16 cellular contexts compared by ENCODE assay signal in genomic region chr5:170651902-170652301, GRCh38.
"Had no signal": no experiment of that assay in that cellular context is flagged by ENCODE, and none has a peak within 500 bp of the region (broad histone marks: within the 10 kb centered on the region; RNA-seq: fewer than 3 reads in every experiment).

No MANE protein-coding gene starts in this region.

- ATAC-seq: body of pancreas; mucosa of descending colon; sciatic nerve; stimulated activated memory B cell treated with anti-CD40 and anti-IgM and Interleukin-4, amounts not matched to agents 10 μg/mL and 1 μg/mL and 100 μg/mL, for 72 hours; WTC11 had no signal

- H3K4me3 ChIP-seq: body of pancreas, cardiac muscle cell, mucosa of descending colon, smooth muscle cell, transverse colon, uterus had no signal

- H3K9me3 ChIP-seq: body of pancreas, mucosa of descending colon, transverse colon, uterus had no signal

- H3K36me3 ChIP-seq: cardiac muscle cell, transverse colon, uterus had no signal

- H3K27me3 ChIP-seq: body of pancreas, cardiac muscle cell, uterus had no signal

- DNase-seq: activated gamma-delta T cell treated with Interleukin-2 at 50 U/mL for 16 hours; activated T-cell treated with anti-CD3 and anti-CD28 coated beads, Interleukin-2, amount 50 U/mL, for 1 hour; anterior cingulate cortex; body of pancreas; erythroblast; foreskin fibroblast; mucosa of descending colon; stimulated activated CD4-positive, alpha-beta T cell treated with anti-CD3 and anti-CD28 coated beads, Interleukin-15, amount 100 ng/mL, for 24 hours; T1000; transverse colon; uterus had no signal

- H3K4me1 ChIP-seq: body of pancreas, transverse colon, uterus had no signal

- H3K4me2 ChIP-seq: smooth muscle cell had no signal

- H3K27ac ChIP-seq: body of pancreas, cardiac muscle cell, transverse colon, uterus had no signal
